Comparison of ENCODE assay signal across 8 cellular contexts in the genomic region with DNA sequence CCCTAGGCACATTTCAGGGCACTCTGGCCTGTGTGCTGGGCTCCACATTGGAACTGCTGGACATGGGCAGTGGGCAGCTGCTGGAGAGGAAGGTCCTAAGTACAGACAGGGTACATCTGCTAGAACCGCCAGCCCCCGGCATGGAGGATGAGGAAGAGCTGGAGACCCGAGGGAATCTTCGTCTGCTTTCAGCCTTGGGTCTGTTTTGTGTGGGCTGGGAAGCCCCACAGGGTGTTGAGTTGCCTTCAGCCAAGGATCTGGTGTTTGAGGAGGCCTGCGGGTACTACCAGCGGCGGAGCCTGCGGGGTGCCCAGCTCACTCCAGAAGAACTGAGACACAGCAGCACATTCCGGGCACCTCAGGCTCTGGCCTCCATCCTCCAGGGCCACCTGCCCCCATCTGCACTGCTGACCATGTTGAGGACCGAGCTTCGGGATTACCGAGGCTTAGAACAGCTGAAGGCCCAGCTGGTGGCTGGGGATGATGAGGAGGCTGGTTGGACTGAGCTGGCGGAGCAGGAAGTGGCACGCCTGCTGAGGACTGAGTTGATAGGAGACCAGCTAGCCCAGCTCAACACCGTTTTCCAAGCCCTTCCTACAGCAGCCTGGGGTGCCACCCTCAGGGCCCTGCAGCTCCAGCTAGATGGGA. TPM values are rescaled to one million over a fixed set of nuclear protein-coding genes. Genes with fewer than 3 reads are reported as not detected.
DNase-seq lines count a peak whose midpoint lies in the region; ATAC-seq and TF ChIP-seq lines count a peak whose summit lies in the region.

No MANE protein-coding gene starts in this region.

- H3K27me3 Mint-ChIP-seq in activated naive CD4-positive, alpha-beta T cell treated with anti-CD3 and anti-CD28 coated beads, Interleukin-2, amount 10 ng/mL, durations not matched to agents 7 days and 5 days, result no peaks in the 10 kb centered on the region
- H3K27me3 Mint-ChIP-seq in activated T-helper 17 cell treated with anti-CD3 and anti-CD28 coated beads, Interleukin-2, amount 50 U/mL, for 72 hours, result no peaks in the 10 kb centered on the region
- H3K27me3 Mint-ChIP-seq in type B pancreatic cell, result peaks cover 17% of the 10 kb centered on the region

- CTCF ChIA-PET in activated naive CD4-positive, alpha-beta T cell treated with anti-CD3 and anti-CD28 coated beads, Interleukin-2, amount 10 ng/mL, durations not matched to agents 7 days and 5 days (lab: Charles Lee), result interaction anchor here (0.6 to 11.6 kb wide), 8 partner anchors 9 to 285 kb away, joined by 3 to 91 read pairs (median 4); no protein-coding TSS in a partner anchor

- H3K27me3 ChIP-seq in right lobe of liver (no peaks in the 10 kb centered on the region), testis (no peaks in the 10 kb centered on the region)

- WGBS in right lobe of liver (ENCODE audit: insufficient coverage, low coverage, low lambda C conversion rate, missing lambda C conversion rate), result 80% methylated on average over 2 of the region's 15 CpGs
- 60 to 77% methylated on average over 1 to 15 of the region's 15 CpGs for WGBS in testis, 2 donors

- peak overlapping the region; percentile 85 for H3K4me3 Mint-ChIP-seq in activated naive CD4-positive, alpha-beta T cell treated with anti-CD3 and anti-CD28 coated beads, Interleukin-2, amount 10 ng/mL, durations not matched to agents 7 days and 5 days
- peak overlapping the region; percentile 83 for H3K4me3 Mint-ChIP-seq in activated T-helper 17 cell treated with anti-CD3 and anti-CD28 coated beads, Interleukin-2, amount 50 U/mL, for 72 hours
- peak overlapping the region; percentile 89 for H3K4me3 Mint-ChIP-seq in type B pancreatic cell

- H3K9me3 ChIP-seq in right lobe of liver (no peaks in the 10 kb centered on the region), testis (no peaks in the 10 kb centered on the region)

- peaks cover 32% of the 10 kb centered on the region for H3K4me1 Mint-ChIP-seq in activated naive CD4-positive, alpha-beta T cell treated with anti-CD3 and anti-CD28 coated beads, Interleukin-2, amount 10 ng/mL, durations not matched to agents 7 days and 5 days
- H3K4me1 Mint-ChIP-seq in activated T-helper 17 cell treated with anti-CD3 and anti-CD28 coated beads, Interleukin-2, amount 50 U/mL, for 72 hours, result peaks cover 6% of the 10 kb centered on the region
- no peaks in the 10 kb centered on the region for H3K4me1 Mint-ChIP-seq in type B pancreatic cell (ENCODE audit: unreplicated experiment)

- H3K27ac ChIP-seq in right lobe of liver (peak overlapping the region in 1 of 3 donors; percentile 86), testis (peak overlapping the region in 1 of 2 donors; percentile 90)

- peak overlapping the region; percentile 94 to 100 (median 95) for H3K4me3 ChIP-seq in right lobe of liver
- H3K4me3 ChIP-seq in testis, result peak overlapping the region in 1 of 2 donors; percentile 93

- H3K4me1 ChIP-seq in right lobe of liver, result peaks cover 0 to 18% (median 4%) of the 10 kb centered on the region in 4 donors
- peaks cover 10% of the 10 kb centered on the region for H3K4me1 ChIP-seq in testis

- TF ChIP-seq CTCF in right lobe of liver (IDR thresholded peaks at IDR 0.05) (no peak), type B pancreatic cell (conservative IDR thresholded peaks at IDR 0.05) (no peak), testis (IDR thresholded peaks at IDR 0.05) (no peak)

- H3K9me3 Mint-ChIP-seq in activated naive CD4-positive, alpha-beta T cell treated with anti-CD3 and anti-CD28 coated beads, Interleukin-2, amount 10 ng/mL, durations not matched to agents 7 days and 5 days, result no peaks in the 10 kb centered on the region
- no peaks in the 10 kb centered on the region for H3K9me3 Mint-ChIP-seq in activated T-helper 17 cell treated with anti-CD3 and anti-CD28 coated beads, Interleukin-2, amount 50 U/mL, for 72 hours
- no peaks in the 10 kb centered on the region for H3K9me3 Mint-ChIP-seq in type B pancreatic cell

- TF ChIP-seq POLR2A in right lobe of liver (IDR thresholded peaks at IDR 0.05) (no peak), testis (IDR thresholded peaks at IDR 0.05) (no peak)

- peak overlapping the region; percentile 90 for H3K27ac Mint-ChIP-seq in activated naive CD4-positive, alpha-beta T cell treated with anti-CD3 and anti-CD28 coated beads, Interleukin-2, amount 10 ng/mL, durations not matched to agents 7 days and 5 days
- peak overlapping the region; percentile 86 for H3K27ac Mint-ChIP-seq in activated T-helper 17 cell treated with anti-CD3 and anti-CD28 coated beads, Interleukin-2, amount 50 U/mL, for 72 hours
- H3K27ac Mint-ChIP-seq in type B pancreatic cell, result no peak overlapping the region

- peaks cover 9% of the 10 kb centered on the region for H3K36me3 Mint-ChIP-seq in activated naive CD4-positive, alpha-beta T cell treated with anti-CD3 and anti-CD28 coated beads, Interleukin-2, amount 10 ng/mL, durations not matched to agents 7 days and 5 days
- no peaks in the 10 kb centered on the region for H3K36me3 Mint-ChIP-seq in activated T-helper 17 cell treated with anti-CD3 and anti-CD28 coated beads, Interleukin-2, amount 50 U/mL, for 72 hours (ENCODE audit: low read depth)
- H3K36me3 Mint-ChIP-seq in type B pancreatic cell, result no peaks in the 10 kb centered on the region

- no peak for ATAC-seq in activated T-helper 17 cell treated with anti-CD3 and anti-CD28 coated beads, Interleukin-2, amount 50 U/mL, for 72 hours (replicated peaks)
- ATAC-seq in right lobe of liver, result no peak
- ATAC-seq in HG02840 (IDR thresholded peaks at IDR 0.05; ENCODE audit: low FRiP score, unreplicated experiment), result no peak

- intact Hi-C loops in right lobe of liver (cut with DNase I), result no loop called here
- intact Hi-C loops in testis (cut with DNase I; ENCODE audit: low total_unique reads), result no loop called here

- no peak for DNase-seq in activated naive CD4-positive, alpha-beta T cell treated with anti-CD3 and anti-CD28 coated beads, Interleukin-2, amount 10 ng/mL, durations not matched to agents 7 days and 5 days
- DNase-seq in activated naive CD4-positive, alpha-beta T cell treated with Interleukin-2 at 50 U/mL for 16 hours, result no peak
- DNase-seq in right lobe of liver, result peak in 1 of 3 donors; percentile 46
- DNase-seq in type B pancreatic cell (ENCODE audit: extremely low spot score, unreplicated experiment), result no peak
- DNase-seq in testis, result no peak
- DNase-seq in kidney glomerular epithelial cell (lab: John Stamatoyannopoulos, UW), result no peak

- no peaks in the 10 kb centered on the region for H3K36me3 ChIP-seq in right lobe of liver
- no peaks in the 10 kb centered on the region for H3K36me3 ChIP-seq in testis (ENCODE audit: low read depth, missing control alignments)

RNA-seq across cellular contexts. Expression of a gene that starts 1.4 kb away (rescaled TPM):
- total RNA-seq in activated T-helper 17 cell treated with anti-CD3 and anti-CD28 coated beads, Interleukin-2, amount 50 U/mL, for 72 hours, result 10 to 100 TPM; 12.5 to 21.6 TPM
- 10 to 100 TPM in 2 of 6 experiments, 1 to 10 TPM in 4; 6.6 to 11.7 (median 8.4) TPM for total RNA-seq in right lobe of liver
- 19.1 and 23.1 TPM in 2 replicates for total RNA-seq in type B pancreatic cell (ENCODE audit: low replicate concordance)
- total RNA-seq in testis, result 10 to 100 TPM; 19.6 to 23.2 TPM
- 9.7 TPM for polyA plus RNA-seq in testis (ENCODE audit: insufficient read depth, low read depth, low replicate concordance)

RNA-seq across cellular contexts. Expression of a gene that starts 10.6 kb away (rescaled TPM):
- total RNA-seq in activated T-helper 17 cell treated with anti-CD3 and anti-CD28 coated beads, Interleukin-2, amount 50 U/mL, for 72 hours, result 10 to 100 TPM; 27.7 to 38.5 TPM
- total RNA-seq in right lobe of liver, result 10 to 100 TPM in 4 of 6 experiments, 1 to 10 TPM in 2; 8.5 to 13.4 (median 11.6) TPM
- 20.5 and 22.2 TPM in 2 replicates for total RNA-seq in type B pancreatic cell (ENCODE audit: low replicate concordance)
- total RNA-seq in testis, result 10 to 100 TPM; 21.6 to 23.7 TPM
- 20.2 TPM for polyA plus RNA-seq in testis (ENCODE audit: insufficient read depth, low read depth, low replicate concordance)

RNA-seq across cellular contexts. Expression of a gene that starts 53.6 kb away (rescaled TPM):
- 10 to 100 TPM; 93.6 to 99.1 TPM for total RNA-seq in activated T-helper 17 cell treated with anti-CD3 and anti-CD28 coated beads, Interleukin-2, amount 50 U/mL, for 72 hours
- 10 to 100 TPM; 11.2 to 14.7 (median 13.0) TPM for total RNA-seq in right lobe of liver
- 80.8 and 115 TPM in 2 replicates for total RNA-seq in type B pancreatic cell (ENCODE audit: low replicate concordance)
- 10 to 100 TPM; 80.0 to 90.5 TPM for total RNA-seq in testis
- polyA plus RNA-seq in testis (ENCODE audit: insufficient read depth, low read depth, low replicate concordance), result 64.2 TPM
